ENCODE assay signal across 19 cellular contexts in the genomic region with DNA sequence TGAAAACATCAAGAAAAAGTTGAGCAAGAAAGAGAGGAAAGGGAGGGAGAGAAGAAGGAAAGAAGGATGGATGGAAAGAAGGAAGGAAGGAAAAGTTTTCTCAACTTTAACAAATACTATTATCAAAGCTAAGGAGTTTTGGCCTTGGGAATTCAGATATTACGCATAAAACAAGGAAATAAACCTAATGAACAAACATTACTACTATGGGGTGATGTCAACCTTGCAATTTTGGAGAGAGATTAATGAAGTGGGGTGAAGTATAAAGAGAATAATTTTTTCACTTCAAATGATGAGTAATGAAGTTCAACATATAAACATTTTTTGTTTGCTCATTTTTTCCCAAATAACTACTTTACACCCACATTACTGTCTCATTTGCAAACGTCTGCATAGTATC.
"Had no signal": no experiment of that assay in that cellular context is flagged by ENCODE, and none has a peak within 500 bp of the region (broad histone marks: within the 10 kb centered on the region; RNA-seq: fewer than 3 reads in every experiment).

No MANE protein-coding gene starts in this region.

- H3K27me3 Mint-ChIP-seq: naive thymus-derived CD4-positive, alpha-beta T cell; stimulated activated memory B cell treated with anti-CD40 and anti-IgM and Interleukin-4, amounts not matched to agents 10 μg/mL and 1 μg/mL and 100 μg/mL, for 72 hours had no signal

- H3K9me3 ChIP-seq: heart left ventricle, neutrophil, spleen, stomach had no signal

- DNase-seq: cortex of kidney; dorsolateral prefrontal cortex; effector CD8-positive, alpha-beta T cell; heart left ventricle; hippocampal formation; kidney glomerular epithelial cell; naive thymus-derived CD4-positive, alpha-beta T cell; nephron progenitor cell; spleen; stimulated activated CD4-positive, alpha-beta T cell treated with anti-CD3 and anti-CD28 coated beads, Interleukin-15, amount 100 ng/mL, for 24 hours; stimulated activated CD4-positive, alpha-beta T cell treated with anti-CD3 and anti-CD28 coated beads, Interleukin-1b, Interleukin-23, amount 100 ng/mL, for 48 hours; stimulated activated CD4-positive, alpha-beta T cell treated with anti-CD3 and anti-CD28 coated beads, Interleukin-4, amount 100 ng/mL, for 24 hours; stomach; substantia nigra; trophoblast cell had no signal

- FAIRE-seq: frontal cortex had no signal

- H3K4me3 ChIP-seq: dorsolateral prefrontal cortex, heart left ventricle, spleen, stomach had no signal

- H3K27ac Mint-ChIP-seq: nephron progenitor cell; stimulated activated memory B cell treated with anti-CD40 and anti-IgM and Interleukin-4, amounts not matched to agents 10 μg/mL and 1 μg/mL and 100 μg/mL, for 72 hours had no signal

- ATAC-seq: heart left ventricle; naive thymus-derived CD4-positive, alpha-beta T cell; sciatic nerve; stimulated activated memory B cell treated with anti-CD40 and anti-IgM and Interleukin-4, amounts not matched to agents 10 μg/mL and 1 μg/mL and 100 μg/mL, for 72 hours had no signal

- H3K27me3 ChIP-seq: dorsolateral prefrontal cortex, heart left ventricle, neutrophil, spleen, stomach had no signal

- H3K27ac ChIP-seq: dorsolateral prefrontal cortex, heart left ventricle, neutrophil, spleen, stomach had no signal

- H3K36me3 ChIP-seq: heart left ventricle, neutrophil, spleen, stomach had no signal

- H3K36me3 Mint-ChIP-seq: stimulated activated memory B cell treated with anti-CD40 and anti-IgM and Interleukin-4, amounts not matched to agents 10 μg/mL and 1 μg/mL and 100 μg/mL, for 72 hours had no signal

- H3K4me1 Mint-ChIP-seq: nephron progenitor cell had no signal

- H3K9me3 Mint-ChIP-seq: naive thymus-derived CD4-positive, alpha-beta T cell; nephron progenitor cell; stimulated activated memory B cell treated with anti-CD40 and anti-IgM and Interleukin-4, amounts not matched to agents 10 μg/mL and 1 μg/mL and 100 μg/mL, for 72 hours had no signal

- H3K4me3 Mint-ChIP-seq: naive thymus-derived CD4-positive, alpha-beta T cell; nephron progenitor cell; stimulated activated memory B cell treated with anti-CD40 and anti-IgM and Interleukin-4, amounts not matched to agents 10 μg/mL and 1 μg/mL and 100 μg/mL, for 72 hours had no signal
